ENCODE assay signal across 9 cellular contexts in genomic region chr18:55320399-55321255, GRCh38.
A peak's percentile ranks its signal among the peaks of the same experiment; 100 is the strongest.
DNase-seq lines count a peak whose midpoint lies in the region; ATAC-seq, FAIRE-seq and TF ChIP-seq lines count a peak whose summit lies in the region.
"Had no signal": no experiment of that assay in that cellular context is flagged by ENCODE, and none has a peak within 500 bp of the region (broad histone marks: within the 10 kb centered on the region; RNA-seq: fewer than 3 reads in every experiment).

No MANE protein-coding gene starts in this region.

- no peak overlapping the region for H3K27ac Mint-ChIP-seq in naive thymus-derived CD4-positive, alpha-beta T cell

- H3K4me3 ChIP-seq in coronary artery (peak overlapping the region; percentile 74), ovary (peak overlapping the region; percentile 54)
- no peak overlapping the region for H3K4me3 ChIP-seq in naive thymus-derived CD4-positive, alpha-beta T cell (ENCODE audit: low read length)

- WGBS in ovary, 3 donors = 3 to 6% (median 5%) methylated on average over 9 of the region's 9 CpGs

- H3K4me1 Mint-ChIP-seq in naive thymus-derived CD4-positive, alpha-beta T cell = peaks cover 5 to 16% (median 9%) of the 10 kb centered on the region in 7 donors

- DNase-seq in CD1c-positive myeloid dendritic cell (ENCODE audit: extremely low spot score) (peak; percentile 18), NCI-H1417 treated with DMSO at 0.1 percent for 48 hours (lab: John Stamatoyannopoulos, UW) (peak; percentile 66), coronary artery (ENCODE audit: low spot score) (no peak), ovary (no peak), NCI-H1436 treated with DMSO at 0.1 percent for 48 hours (lab: John Stamatoyannopoulos, UW) (no peak), HTR-8/SVneo (ENCODE audit: insufficient read length, low spot score) (no peak)
- DNase-seq in naive thymus-derived CD4-positive, alpha-beta T cell = no peak

- peaks cover 1% of the 10 kb centered on the region for H3K4me1 ChIP-seq in ovary (ENCODE audit: insufficient read depth)
- H3K4me1 ChIP-seq in naive thymus-derived CD4-positive, alpha-beta T cell (ENCODE audit: control insufficient read depth in 2 of 2, insufficient read depth in 2 of 2, low read length in 2 of 2) = no peaks in the 10 kb centered on the region

- no peak for ATAC-seq in naive thymus-derived CD4-positive, alpha-beta T cell
- ATAC-seq in GM21360 (IDR thresholded peaks at IDR 0.05; ENCODE audit: unreplicated experiment) = no peak

- H3K36me3 Mint-ChIP-seq in naive thymus-derived CD4-positive, alpha-beta T cell = no peaks in the 10 kb centered on the region

- FAIRE-seq in HTR-8/SVneo (lab: Jason Lieb, UNC) = no peak
- FAIRE-seq: RCC 7860 had no signal

- intact Hi-C loops in ovary (cut with DNase I) = loop anchor here in 3 of 4 donors (5.0 to 10.0 kb wide), 4 partner anchors 73 to 264 kb away; partner anchors contain the start of gene TCF4 (in 1 of the 3)
- intact Hi-C loops in naive thymus-derived CD4-positive, alpha-beta T cell (cut with micrococcal nuclease) = no loop called here

- TF ChIP-seq CTCF in coronary artery (IDR thresholded peaks at IDR 0.05) (no peak), ovary (IDR thresholded peaks at IDR 0.05) (no peak)

- no peak for TF ChIP-seq EP300 in ovary (IDR thresholded peaks at IDR 0.05)

- no peaks in the 10 kb centered on the region for H3K9me3 ChIP-seq in ovary
- no peaks in the 10 kb centered on the region for H3K9me3 ChIP-seq in naive thymus-derived CD4-positive, alpha-beta T cell (ENCODE audit: control insufficient read depth in 2 of 3, low read length in 3 of 3)

- CTCF ChIA-PET in naive thymus-derived CD4-positive, alpha-beta T cell (lab: Charles Lee) = no interaction called here

- no peaks in the 10 kb centered on the region for H3K36me3 ChIP-seq in ovary
- no peaks in the 10 kb centered on the region for H3K36me3 ChIP-seq in naive thymus-derived CD4-positive, alpha-beta T cell (ENCODE audit: control insufficient read depth in 2 of 3, insufficient read depth in 3 of 3, low read length in 3 of 3)

- H3K27me3 ChIP-seq in ovary = no peaks in the 10 kb centered on the region
- H3K27me3 ChIP-seq in naive thymus-derived CD4-positive, alpha-beta T cell (ENCODE audit: control insufficient read depth in 2 of 2, insufficient read depth in 2 of 2, low read length in 2 of 2) = no peaks in the 10 kb centered on the region

- H3K27ac ChIP-seq in coronary artery (peak overlapping the region; percentile 93 to 94), ovary (peak overlapping the region; percentile 30 to 97)
- H3K27ac ChIP-seq in naive thymus-derived CD4-positive, alpha-beta T cell (ENCODE audit: low read depth, low read length) = no peak overlapping the region

- H3K4me3 Mint-ChIP-seq in naive thymus-derived CD4-positive, alpha-beta T cell = peak overlapping the region in 2 of 10 donors; percentile 4 to 79

- TF ChIP-seq POLR2A in ovary (IDR thresholded peaks at IDR 0.05) = no peak

- peaks cover 29 to 57% (median 52%) of the 10 kb centered on the region in 5 donors for H3K27me3 Mint-ChIP-seq in naive thymus-derived CD4-positive, alpha-beta T cell

- peaks cover 0 to 7% (median 0%) of the 10 kb centered on the region in 11 donors for H3K9me3 Mint-ChIP-seq in naive thymus-derived CD4-positive, alpha-beta T cell

- POLR2A ChIA-PET in naive thymus-derived CD4-positive, alpha-beta T cell (lab: Charles Lee) = no interaction called here

Comparison
In these comparisons a context has a peak if more than half of its experiments do, and no peak if none do; other contexts are left out.
1. DNase-seq: peak in CD1c-positive myeloid dendritic cell (single experiment) and NCI-H1417 treated with DMSO at 0.1 percent for 48 hours (single experiment); none in coronary artery (single experiment), ovary (0 of 5), NCI-H1436 treated with DMSO at 0.1 percent for 48 hours (single experiment), naive thymus-derived CD4-positive, alpha-beta T cell (0 of 9) and HTR-8/SVneo (single experiment).
2. intact Hi-C loops: an anchor here in ovary (5.0 to 10.0 kb wide); none called in naive thymus-derived CD4-positive, alpha-beta T cell.